In the genomic region with DNA sequence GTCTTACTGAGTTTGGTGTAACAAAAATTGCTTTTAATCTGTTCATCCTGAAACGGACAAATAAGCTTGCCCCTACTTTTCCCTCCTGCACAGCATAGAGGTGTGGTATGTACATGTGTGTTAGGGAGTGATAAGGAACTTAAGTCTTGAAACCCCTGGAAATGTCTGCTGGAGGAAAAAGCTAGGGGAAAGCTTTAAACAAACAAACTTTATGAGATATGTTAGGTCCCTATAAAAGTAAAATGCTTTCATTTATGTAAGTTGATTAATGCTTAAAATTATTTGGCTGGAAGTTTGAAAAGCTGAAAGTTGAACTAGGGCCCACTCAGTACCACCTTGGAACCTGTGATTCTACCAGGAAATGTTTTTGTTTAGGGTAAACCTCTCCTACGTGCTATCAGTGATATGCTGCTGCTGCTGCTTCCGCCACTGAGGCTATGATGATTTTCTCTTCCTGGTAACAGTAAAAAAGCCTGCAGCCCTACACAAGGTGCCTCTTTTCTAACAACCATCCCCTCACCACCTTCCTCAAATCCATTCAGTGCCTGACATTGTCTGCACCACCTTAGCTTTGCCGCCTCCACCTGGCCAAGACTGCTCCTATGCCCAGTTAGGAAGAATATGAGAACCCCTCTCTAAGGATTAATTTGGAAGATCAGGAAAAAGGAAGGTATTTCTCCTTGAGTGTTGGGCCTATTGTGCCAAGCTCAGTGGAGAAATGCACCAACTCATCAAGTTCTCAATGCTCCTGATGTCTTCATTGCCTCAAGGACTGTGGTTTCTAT, we compare ENCODE assay signal across 15 cellular contexts. TPM values are rescaled to one million over a fixed set of nuclear protein-coding genes. Genes with fewer than 3 reads are reported as not detected.
A peak's percentile ranks its signal among the peaks of the same experiment; 100 is the strongest.
DNase-seq lines count a peak whose midpoint lies in the region; ATAC-seq and TF ChIP-seq lines count a peak whose summit lies in the region.
"Had no signal": no experiment of that assay in that cellular context is flagged by ENCODE, and none has a peak within 500 bp of the region (broad histone marks: within the 10 kb centered on the region; RNA-seq: fewer than 3 reads in every experiment).

No MANE protein-coding gene starts in this region.

- no peak overlapping the region for H3K27ac ChIP-seq in CD8-positive, alpha-beta T cell (ENCODE audit: low read depth, low read length)
- H3K27ac ChIP-seq in GM23338 (ENCODE audit: low read depth) (no peak overlapping the region), mesendoderm (ENCODE audit: low read depth, low read length) (no peak overlapping the region)
- H3K27ac ChIP-seq: GM23248 had no signal

- H3K4me2 ChIP-seq in GM23338 = no peak overlapping the region
- no peak overlapping the region for H3K4me2 ChIP-seq in mesendoderm (ENCODE audit: low read length)

- H2BK15ac ChIP-seq in mesendoderm (replicated peaks; ENCODE audit: low read depth) = no peak overlapping the region

- H3K9me2 ChIP-seq in GM23338 (ENCODE audit: insufficient read depth) = no peaks in the 10 kb centered on the region

- peaks cover 6% of the 10 kb centered on the region; the same call in 1 of the 2 replicates for H3F3A ChIP-seq in GM23338 (replicated peaks; ENCODE audit: low read depth)

- no peak overlapping the region for H3K18ac ChIP-seq in mesendoderm (ENCODE audit: low read length)

- H3K56ac ChIP-seq in mesendoderm (ENCODE audit: low read length) = no peak overlapping the region

- WGBS in mesendoderm (ENCODE audit: extremely low coverage, insufficient coverage, low lambda C conversion rate) = no CpG with 5 or more reads among the region's 4 CpGs

- no peaks in the 10 kb centered on the region for H3K9me3 ChIP-seq in CD8-positive, alpha-beta T cell (ENCODE audit: low read length)
- H3K9me3 ChIP-seq: esophagus squamous epithelium had no signal

- no TSS peak for BruUV-seq in MCF 10A (replicated peaks; lab: Mats Ljungman, UMichigan)

- no peak overlapping the region for H4K5ac ChIP-seq in mesendoderm (ENCODE audit: low read length)

- ATAC-seq in CD8-positive, alpha-beta T cell = no peak
- ATAC-seq in GM23338 (no peak; the same call in 2 of the 3 replicates), GM19351 (IDR thresholded peaks at IDR 0.05; ENCODE audit: unreplicated experiment) (no peak)

- H2AK5ac ChIP-seq in mesendoderm (ENCODE audit: low read length) = no peak overlapping the region

- no peaks in the 10 kb centered on the region for H4K20me1 ChIP-seq in GM23338 (replicated peaks; ENCODE audit: insufficient read depth)

- intact Hi-C loops in CD8-positive, alpha-beta T cell (cut with DNase I, micrococcal nuclease) = loop anchor here (5.0 to 10.0 kb wide), 7 partner anchors 37 to 1843 kb away; a partner anchor contains a TSS
- intact Hi-C loops in MCF 10A (cut with micrococcal nuclease) = loop anchor here (5.0 kb wide), 1 partner anchor 72 kb away; no protein-coding TSS in a partner anchor

- H3K27me3 ChIP-seq in CD8-positive, alpha-beta T cell (ENCODE audit: insufficient read depth, low read length) = no peaks in the 10 kb centered on the region
- H3K27me3 ChIP-seq in GM23338 (ENCODE audit: insufficient read depth) (no peaks in the 10 kb centered on the region), mesendoderm (ENCODE audit: insufficient read depth, low read length, poor library complexity) (no peaks in the 10 kb centered on the region)
- H3K27me3 ChIP-seq: esophagus squamous epithelium had no signal

- CTCF ChIA-PET in CD8-positive, alpha-beta T cell (lab: Charles Lee) = interaction anchor here (1.4 to 5.5 kb wide), 5 partner anchors 16 to 72 kb away, joined by 3 to 46 read pairs (median 4); no protein-coding TSS in a partner anchor
- CTCF ChIA-PET in activated CD4-positive, alpha-beta memory T cell treated with anti-CD3 and anti-CD28 coated beads, Interleukin-2, amount 10 ng/mL, durations not matched to agents 7 days and 5 days (lab: Charles Lee) = interaction anchor here (1.0 to 3.9 kb wide), 7 partner anchors 10 to 102 kb away, joined by 3 to 59 read pairs (median 6); a partner anchor contains a TSS
- CTCF ChIA-PET in MCF 10A (lab: Yijun Ruan, JAX) = interaction anchor here (0.7 to 7.8 kb wide), 8 partner anchors 11 to 190 kb away, joined by 3 to 54 read pairs (median 4); no protein-coding TSS in a partner anchor

- no peak overlapping the region for H3K9ac ChIP-seq in mesendoderm (ENCODE audit: low read length)
- H3K9ac ChIP-seq: GM23248 had no signal

- H3K36me3 Mint-ChIP-seq in CD8-positive, alpha-beta T cell = peaks cover 9% of the 10 kb centered on the region
- no peaks in the 10 kb centered on the region; the same call in 2 of the 3 replicates for H3K36me3 Mint-ChIP-seq in GM23338 (ENCODE audit: low read depth)
- H3K36me3 Mint-ChIP-seq in activated CD4-positive, alpha-beta memory T cell treated with anti-CD3 and anti-CD28 coated beads, Interleukin-2, amount 10 ng/mL, durations not matched to agents 7 days and 5 days (ENCODE audit: low read depth) = peaks cover 12% of the 10 kb centered on the region
- H3K36me3 Mint-ChIP-seq in MCF 10A (ENCODE audit: insufficient read depth, unreplicated experiment) = peaks cover under 1% of the 10 kb centered on the region
- no peaks in the 10 kb centered on the region for H3K36me3 Mint-ChIP-seq in glutamatergic neuron (ENCODE audit: unreplicated experiment)
- H3K36me3 Mint-ChIP-seq: mesothelial cell of epicardium had no signal

- no peaks in the 10 kb centered on the region for H3K79me1 ChIP-seq in mesendoderm (ENCODE audit: low read length)

- no peak overlapping the region for H3K23ac ChIP-seq in mesendoderm (ENCODE audit: low read length)

- peak overlapping the region; percentile 9 for H3K4me3 Mint-ChIP-seq in CD8-positive, alpha-beta T cell
- H3K4me3 Mint-ChIP-seq in GM23338 (0 out of 3 replicates have a peak overlapping the region, but pooled peaks have one; percentile 6), MCF 10A (ENCODE audit: unreplicated experiment) (no peak overlapping the region), glutamatergic neuron (ENCODE audit: unreplicated experiment) (no peak overlapping the region)
- no peak overlapping the region for H3K4me3 Mint-ChIP-seq in activated CD4-positive, alpha-beta memory T cell treated with anti-CD3 and anti-CD28 coated beads, Interleukin-2, amount 10 ng/mL, durations not matched to agents 7 days and 5 days

- no peaks in the 10 kb centered on the region for H3K27me3 Mint-ChIP-seq in CD8-positive, alpha-beta T cell (ENCODE audit: low read depth)
- peaks cover 11% of the 10 kb centered on the region for H3K27me3 Mint-ChIP-seq in GM23338 (ENCODE audit: insufficient read depth, low read depth, poor library complexity)
- H3K27me3 Mint-ChIP-seq in activated CD4-positive, alpha-beta memory T cell treated with anti-CD3 and anti-CD28 coated beads, Interleukin-2, amount 10 ng/mL, durations not matched to agents 7 days and 5 days = peaks cover 3% of the 10 kb centered on the region
- no peaks in the 10 kb centered on the region for H3K27me3 Mint-ChIP-seq in MCF 10A (ENCODE audit: insufficient read depth, unreplicated experiment)
- peaks cover 4% of the 10 kb centered on the region for H3K27me3 Mint-ChIP-seq in glutamatergic neuron (ENCODE audit: unreplicated experiment)
- H3K27me3 Mint-ChIP-seq: central memory CD8-positive, alpha-beta T cell had no signal

- no peak overlapping the region for H2BK5ac ChIP-seq in mesendoderm (ENCODE audit: low read length)

- H3K79me2 ChIP-seq in GM23338 (replicated peaks; ENCODE audit: insufficient read depth) (peaks cover 19% of the 10 kb centered on the region), mesendoderm (ENCODE audit: control insufficient read depth, insufficient read depth, low read length) (peaks cover 13% of the 10 kb centered on the region)

- H3K4me3 ChIP-seq in CD8-positive, alpha-beta T cell (ENCODE audit: low read depth, low read length) = no peak overlapping the region
- H3K4me3 ChIP-seq in GM23338 (no peak overlapping the region), mesendoderm (ENCODE audit: low read length) (no peak overlapping the region)
- H3K4me3 ChIP-seq: esophagus squamous epithelium, GM23248 had no signal

- POLR2A ChIA-PET in CD8-positive, alpha-beta T cell (lab: Charles Lee) = interaction anchor here (2.6 to 5.9 kb wide), 2 partner anchors 17 kb away, joined by 12 to 46 read pairs; no protein-coding TSS in a partner anchor
- POLR2A ChIA-PET in activated CD4-positive, alpha-beta memory T cell treated with anti-CD3 and anti-CD28 coated beads, Interleukin-2, amount 10 ng/mL, durations not matched to agents 7 days and 5 days (lab: Charles Lee) = interaction anchor here (0.7 to 5.2 kb wide), 6 partner anchors 10 to 157 kb away, joined by 3 to 76 read pairs (median 6); a partner anchor contains a TSS
- POLR2A ChIA-PET in MCF 10A (lab: Yijun Ruan, JAX) = interaction anchor here (0.6 to 1.3 kb wide), 4 partner anchors 10 to 116 kb away, joined by 3 to 5 read pairs (median 3); no protein-coding TSS in a partner anchor

- H2AFZ ChIP-seq in GM23338 = no peak overlapping the region
- H2AFZ ChIP-seq: GM23248 had no signal

- no peaks in the 10 kb centered on the region for H3K9me3 Mint-ChIP-seq in CD8-positive, alpha-beta T cell
- H3K9me3 Mint-ChIP-seq in GM23338 = no peaks in the 10 kb centered on the region
- H3K9me3 Mint-ChIP-seq in activated CD4-positive, alpha-beta memory T cell treated with anti-CD3 and anti-CD28 coated beads, Interleukin-2, amount 10 ng/mL, durations not matched to agents 7 days and 5 days = no peaks in the 10 kb centered on the region
- no peaks in the 10 kb centered on the region for H3K9me3 Mint-ChIP-seq in MCF 10A (ENCODE audit: unreplicated experiment)
- peaks cover 9% of the 10 kb centered on the region for H3K9me3 Mint-ChIP-seq in glutamatergic neuron (ENCODE audit: unreplicated experiment)
- H3K9me3 Mint-ChIP-seq: central memory CD8-positive, alpha-beta T cell; mesothelial cell of epicardium had no signal

- H3K4ac ChIP-seq in mesendoderm (ENCODE audit: low read depth, low read length) = no peak overlapping the region

- H3K36me3 ChIP-seq in CD8-positive, alpha-beta T cell (ENCODE audit: insufficient read depth, low read length) = no peaks in the 10 kb centered on the region
- H3K36me3 ChIP-seq in GM23338 (ENCODE audit: insufficient read depth) = no peaks in the 10 kb centered on the region
- H3K36me3 ChIP-seq in mesendoderm (ENCODE audit: control insufficient read depth, insufficient read depth, low read length) = no peaks in the 10 kb centered on the region
- H3K36me3 ChIP-seq: esophagus squamous epithelium had no signal

- peaks cover 35% of the 10 kb centered on the region for H3K4me1 ChIP-seq in CD8-positive, alpha-beta T cell (ENCODE audit: insufficient read depth, low read length)
- H3K4me1 ChIP-seq in GM23338 (ENCODE audit: insufficient read depth) = peaks cover 17% of the 10 kb centered on the region; the same call in 1 of the 2 replicates
- H3K4me1 ChIP-seq in mesendoderm (ENCODE audit: control insufficient read depth, low read depth, low read length) = no peaks in the 10 kb centered on the region

- H2BK120ac ChIP-seq in mesendoderm (ENCODE audit: low read depth, low read length) = no peak overlapping the region

- no peak for TF ChIP-seq CTCF in CD8-positive, alpha-beta T cell (IDR thresholded peaks at IDR 0.05)
- TF ChIP-seq CTCF in GM23338 (conservative IDR thresholded peaks at IDR 0.05; ENCODE audit: low read depth in 2 of 2) = peak; percentile 43 to 76
- no peak for TF ChIP-seq CTCF in MCF 10A (IDR thresholded peaks at IDR 0.05; ENCODE audit: unreplicated experiment)
- no peak for TF ChIP-seq CTCF in glutamatergic neuron (IDR thresholded peaks at IDR 0.05; ENCODE audit: partially characterized antibody, unreplicated experiment)

- no peak overlapping the region for H4K8ac ChIP-seq in mesendoderm (ENCODE audit: low read depth, low read length)

- peaks cover 53% of the 10 kb centered on the region for H3K4me1 Mint-ChIP-seq in CD8-positive, alpha-beta T cell (ENCODE audit: low read depth)
- H3K4me1 Mint-ChIP-seq in GM23338 = peaks cover 26% of the 10 kb centered on the region
- H3K4me1 Mint-ChIP-seq in activated CD4-positive, alpha-beta memory T cell treated with anti-CD3 and anti-CD28 coated beads, Interleukin-2, amount 10 ng/mL, durations not matched to agents 7 days and 5 days = peaks cover 54% of the 10 kb centered on the region
- H3K4me1 Mint-ChIP-seq in MCF 10A (ENCODE audit: insufficient read depth, unreplicated experiment) = peaks cover 17% of the 10 kb centered on the region
- H3K4me1 Mint-ChIP-seq in glutamatergic neuron (ENCODE audit: low read depth, unreplicated experiment) = peaks cover 4% of the 10 kb centered on the region

- DNase-seq in CD8-positive, alpha-beta T cell = no peak
- DNase-seq in GM23338 (ENCODE audit: low spot score) (peak; percentile 63), mesendoderm (peak; percentile 51), T-helper 9 cell (no peak), MCF 10A (ENCODE audit: unreplicated experiment) (no peak), glutamatergic neuron (no peak)
- DNase-seq in activated CD4-positive, alpha-beta memory T cell treated with anti-CD3 and anti-CD28 coated beads, Interleukin-2, amount 10 ng/mL, durations not matched to agents 7 days and 5 days = no peak
- DNase-seq: activated gamma-delta T cell treated with Interleukin-2 at 50 U/mL for 16 hours, esophagus squamous epithelium, GM23248, NCI-H1105, RPMI8226 had no signal

- no peak overlapping the region for H3K27ac Mint-ChIP-seq in CD8-positive, alpha-beta T cell
- H3K27ac Mint-ChIP-seq in GM23338 (no peak overlapping the region), MCF 10A (ENCODE audit: low read depth, unreplicated experiment) (no peak overlapping the region), glutamatergic neuron (ENCODE audit: unreplicated experiment) (no peak overlapping the region)
- H3K27ac Mint-ChIP-seq in activated CD4-positive, alpha-beta memory T cell treated with anti-CD3 and anti-CD28 coated beads, Interleukin-2, amount 10 ng/mL, durations not matched to agents 7 days and 5 days = peak overlapping the region; percentile 56

RNA-seq across cellular contexts. Expression of a gene that starts 2.5 kb away (rescaled TPM):
- total RNA-seq in CD8-positive, alpha-beta T cell = 10 to 100 TPM; 35.1 to 38.0 TPM
- total RNA-seq in GM23338 (2014; rRNA removed; shearing (Covaris generic)) = 327 and 340 TPM in 2 replicates
- polyA plus RNA-seq in GM23338 (2016; fragmentation: Nextera tagmentation; extraction: Ambion mirVana) = 25.4 and 27.3 TPM in 2 replicates
- 10 to 100 TPM; 11.2 to 12.0 TPM for total RNA-seq in activated CD4-positive, alpha-beta memory T cell treated with anti-CD3 and anti-CD28 coated beads, Interleukin-2, amount 10 ng/mL, durations not matched to agents 7 days and 5 days
- polyA plus RNA-seq in mesendoderm (2013, experiment 1 of 2) = 55.5 TPM
- 56.6 TPM for polyA plus RNA-seq in mesendoderm (2013, experiment 2 of 2)
- 60.4 and 81.7 TPM in 2 replicates for total RNA-seq in MCF 10A (2022)
- 17.1 TPM for total RNA-seq in glutamatergic neuron (ENCODE audit: unreplicated experiment)

Comparison
In these comparisons a context has a peak if more than half of its experiments do, and no peak if none do; other contexts are left out.
1. DNase-seq: peak in GM23338 (single experiment) and mesendoderm (single experiment); none in CD8-positive, alpha-beta T cell (0 of 7), activated CD4-positive, alpha-beta memory T cell treated with anti-CD3 and anti-CD28 coated beads, Interleukin-2, amount 10 ng/mL, durations not matched to agents 7 days and 5 days (single experiment), T-helper 9 cell (single experiment), MCF 10A (single experiment) and glutamatergic neuron (single experiment).
2. H3K4me3 Mint-ChIP-seq: peak in CD8-positive, alpha-beta T cell (single experiment) and GM23338 (single experiment); none in activated CD4-positive, alpha-beta memory T cell treated with anti-CD3 and anti-CD28 coated beads, Interleukin-2, amount 10 ng/mL, durations not matched to agents 7 days and 5 days (single experiment), MCF 10A (single experiment) and glutamatergic neuron (single experiment).
3. CTCF ChIP-seq: peak in GM23338 (2 of 2); none in CD8-positive, alpha-beta T cell (single experiment), MCF 10A (single experiment) and glutamatergic neuron (single experiment).